ENCODE assay signal across 8 cellular contexts in genomic region chr12:132488127-132489077, GRCh38. TPM values are rescaled to one million over a fixed set of nuclear protein-coding genes. Genes with fewer than 3 reads are reported as not detected.
DNase-seq lines count a peak whose midpoint lies in the region; ATAC-seq and TF ChIP-seq lines count a peak whose summit lies in the region.

No MANE protein-coding gene starts in this region.

- H3K36me3 ChIP-seq in iPS-18a (ENCODE audit: control insufficient read depth, low read depth, low read length), result no peaks in the 10 kb centered on the region

- peak overlapping the region; percentile 82 for H3K4me3 Mint-ChIP-seq in type B pancreatic cell

- H3K27me3 Mint-ChIP-seq in type B pancreatic cell, result peaks cover 22% of the 10 kb centered on the region

- peak; percentile 50 for DNase-seq in activated gamma-delta T cell treated with Interleukin-2 at 50 U/mL for 16 hours
- no peak for DNase-seq in activated gamma-delta T cell (lab: John Stamatoyannopoulos, UW)
- DNase-seq in activated CD4-positive, alpha-beta T cell treated with anti-CD3 and anti-CD28 coated beads, Interleukin-2, amount 50 U/mL, for 1 hour, result peak; percentile 27
- DNase-seq in type B pancreatic cell (ENCODE audit: extremely low spot score, unreplicated experiment), result no peak
- no peak for DNase-seq in NCI-H2227 (lab: John Stamatoyannopoulos, UW; ENCODE audit: unreplicated experiment)

- peaks cover 11% of the 10 kb centered on the region for H3K4me1 Mint-ChIP-seq in type B pancreatic cell (ENCODE audit: unreplicated experiment)

- no peaks in the 10 kb centered on the region for H3K9me3 Mint-ChIP-seq in type B pancreatic cell

- no peaks in the 10 kb centered on the region for H3K36me3 Mint-ChIP-seq in type B pancreatic cell

- no peak overlapping the region for H3K27ac Mint-ChIP-seq in type B pancreatic cell

- peaks cover 70% of the 10 kb centered on the region for H3K27me3 ChIP-seq in iPS-18a (ENCODE audit: control insufficient read depth, insufficient read depth, low read length)

- H3K4me1 ChIP-seq in iPS-18a (ENCODE audit: control insufficient read depth, low read depth, low read length), result peaks cover 7% of the 10 kb centered on the region

- H3K27ac ChIP-seq in iPS-18a (ENCODE audit: low read length), result no peak overlapping the region

- no peak overlapping the region for H3K9ac ChIP-seq in iPS-18a (ENCODE audit: low read length)

- H3K4me3 ChIP-seq in iPS-18a (ENCODE audit: low read length), result peak overlapping the region; percentile 40

- H3K9me3 ChIP-seq in iPS-18a (ENCODE audit: control insufficient read depth, low read depth, low read length), result no peaks in the 10 kb centered on the region

- ATAC-seq in HG02623 (IDR thresholded peaks at IDR 0.05; ENCODE audit: unreplicated experiment), result no peak
- ATAC-seq in GM19395 (IDR thresholded peaks at IDR 0.05; ENCODE audit: unreplicated experiment), result no peak

- TF ChIP-seq CTCF in type B pancreatic cell (conservative IDR thresholded peaks at IDR 0.05), result no peak

RNA-seq across cellular contexts. Expression of gene FBRSL1, which starts 1.5 kb away (rescaled TPM):
- total RNA-seq in type B pancreatic cell (ENCODE audit: low replicate concordance), result 108 TPM in 2 replicates

Comparison
In these comparisons a context has a peak if more than half of its experiments do, and no peak if none do; other contexts are left out.
1. DNase-seq: peak in activated gamma-delta T cell treated with Interleukin-2 at 50 U/mL for 16 hours (single experiment) and activated CD4-positive, alpha-beta T cell treated with anti-CD3 and anti-CD28 coated beads, Interleukin-2, amount 50 U/mL, for 1 hour (single experiment); none in activated gamma-delta T cell (single experiment), type B pancreatic cell (single experiment) and NCI-H2227 (single experiment).